1 cellular context compared by ENCODE assay signal in the genomic region with DNA sequence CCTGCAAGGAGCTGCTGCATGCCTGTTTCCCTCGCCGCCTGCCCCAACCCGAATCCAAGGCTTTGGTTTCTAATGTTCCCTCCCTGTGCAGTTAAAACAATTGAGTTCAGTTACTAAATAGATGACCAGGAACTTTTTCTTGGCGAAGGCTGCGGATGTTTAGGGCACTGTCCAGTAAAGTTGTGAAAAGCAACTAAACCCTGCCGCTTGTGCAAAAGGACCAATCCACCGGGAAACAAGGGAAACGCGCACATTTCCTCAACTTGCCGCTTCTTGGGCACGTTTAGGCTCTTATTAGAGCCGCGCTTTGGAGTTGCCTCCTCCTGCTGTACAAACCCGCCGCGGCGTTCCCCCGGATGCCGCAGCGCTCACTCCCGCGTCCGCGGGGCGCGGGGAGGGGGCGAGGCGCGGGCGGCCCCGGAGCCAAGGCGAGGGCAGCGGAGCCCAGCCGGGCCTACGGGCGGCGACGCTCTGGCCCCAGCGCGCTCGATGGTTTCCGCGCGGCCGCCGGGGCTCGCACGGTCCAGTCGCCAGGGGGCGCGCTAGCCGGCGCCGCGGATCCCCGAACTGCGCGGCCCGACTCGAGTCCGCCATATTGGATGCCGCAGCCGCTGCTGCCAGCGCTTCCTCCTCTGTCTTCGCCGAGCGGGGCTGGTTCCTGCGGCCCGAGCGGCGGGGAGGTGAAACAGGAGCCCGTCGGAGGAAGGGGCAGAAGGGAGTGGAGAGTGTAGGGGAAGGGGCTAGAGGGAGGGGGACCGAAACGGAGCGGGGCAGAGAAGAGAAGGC.
TF ChIP-seq lines count a peak whose summit lies in the region.

A gene with protein sequence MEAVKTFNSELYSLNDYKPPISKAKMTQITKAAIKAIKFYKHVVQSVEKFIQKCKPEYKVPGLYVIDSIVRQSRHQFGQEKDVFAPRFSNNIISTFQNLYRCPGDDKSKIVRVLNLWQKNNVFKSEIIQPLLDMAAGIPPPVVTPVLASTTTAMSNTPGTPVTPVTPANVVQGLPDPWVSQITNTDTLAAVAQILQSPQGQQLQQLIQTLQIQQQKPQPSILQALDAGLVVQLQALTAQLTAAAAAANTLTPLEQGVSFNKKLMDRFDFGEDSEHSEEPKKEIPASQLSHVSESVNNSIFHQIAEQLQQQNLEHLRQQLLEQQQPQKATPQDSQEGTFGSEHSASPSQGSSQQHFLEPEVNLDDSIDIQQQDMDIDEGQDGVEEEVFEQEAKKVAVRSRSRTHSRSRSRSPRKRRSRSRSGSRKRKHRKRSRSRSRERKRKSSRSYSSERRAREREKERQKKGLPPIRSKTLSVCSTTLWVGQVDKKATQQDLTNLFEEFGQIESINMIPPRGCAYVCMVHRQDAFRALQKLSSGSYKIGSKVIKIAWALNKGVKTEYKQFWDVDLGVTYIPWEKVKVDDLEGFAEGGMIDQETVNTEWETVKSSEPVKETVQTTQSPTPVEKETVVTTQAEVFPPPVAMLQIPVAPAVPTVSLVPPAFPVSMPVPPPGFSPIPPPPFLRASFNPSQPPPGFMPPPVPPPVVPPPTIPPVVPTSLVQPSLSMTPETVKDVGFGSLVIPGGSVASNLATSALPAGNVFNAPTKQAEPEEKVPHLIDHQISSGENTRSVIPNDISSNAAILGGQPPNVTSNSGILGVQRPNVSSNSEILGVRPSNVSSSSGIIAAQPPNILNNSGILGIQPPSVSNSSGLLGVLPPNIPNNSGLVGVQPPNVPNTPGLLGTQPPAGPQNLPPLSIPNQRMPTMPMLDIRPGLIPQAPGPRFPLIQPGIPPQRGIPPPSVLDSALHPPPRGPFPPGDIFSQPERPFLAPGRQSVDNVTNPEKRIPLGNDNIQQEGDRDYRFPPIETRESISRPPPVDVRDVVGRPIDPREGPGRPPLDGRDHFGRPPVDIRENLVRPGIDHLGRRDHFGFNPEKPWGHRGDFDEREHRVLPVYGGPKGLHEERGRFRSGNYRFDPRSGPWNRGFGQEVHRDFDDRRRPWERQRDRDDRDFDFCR (N-terminal part only) (plus strand): TSS at position 593 of the 786 bp plus-strand sequence. CDS start 485 bp downstream, outside the sequence.

TF ChIP-seq in endothelial cell of umbilical vein, 7 proteins besides CTCF, POLR2A, EP300 and RAD21 (continued from another document):
- TF ChIP-seq POLR2AphosphoS5 (IDR thresholded peaks at IDR 0.05; ENCODE audit: insufficient read depth, low read depth, low read length) (peak; percentile 91), GATA2 (IDR thresholded peaks at IDR 0.05; ENCODE audit: insufficient read depth, insufficient read length, low read depth, low read length) (no peak), JUN (IDR thresholded peaks at IDR 0.05; ENCODE audit: borderline replicate concordance, insufficient read depth, insufficient read length, low read depth) (no peak), EZH2 (IDR thresholded peaks at IDR 0.05; ENCODE audit: borderline replicate concordance, low read depth, low read length, severe bottlenecking) (no peak), MYC (IDR thresholded peaks at IDR 0.05; ENCODE audit: low read depth, low read length) (no peak)
